In the genomic region with DNA sequence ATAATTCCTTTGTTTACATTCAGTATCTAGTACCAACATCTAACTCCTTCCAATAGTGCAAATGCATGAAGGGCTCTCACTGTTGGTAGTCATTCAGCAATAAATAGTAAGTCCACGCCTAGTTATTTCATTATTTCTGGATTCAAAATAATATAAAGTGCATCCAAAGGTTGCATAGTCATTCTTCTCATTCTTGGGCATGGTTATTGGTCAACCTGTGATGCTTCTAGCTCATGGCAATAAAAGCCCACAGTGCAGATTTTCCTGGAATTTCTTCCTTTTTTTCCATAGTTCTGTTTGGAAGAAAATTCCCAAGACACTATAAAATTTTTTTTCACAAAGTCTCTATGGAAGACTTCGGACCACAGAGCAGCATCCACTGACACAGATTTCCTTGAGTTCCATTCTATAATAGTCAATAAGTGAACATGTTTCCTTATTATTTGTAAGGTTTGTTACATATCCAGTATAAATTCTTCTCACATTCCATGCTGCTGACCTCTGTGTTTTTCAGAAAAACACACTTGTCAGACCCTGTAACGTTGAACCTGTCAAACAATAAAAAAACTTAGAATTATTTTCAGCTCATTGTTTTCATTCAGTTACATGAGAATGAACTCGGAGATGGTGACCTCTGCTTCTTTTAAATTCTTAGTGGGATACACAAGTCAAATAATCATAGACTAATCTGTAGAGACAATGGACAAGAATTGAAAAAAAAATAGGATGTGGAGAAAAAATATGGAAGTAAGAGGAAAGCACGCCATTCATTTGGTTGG, we compare ENCODE assay signal across 24 cellular contexts. TPM values are rescaled to one million over a fixed set of nuclear protein-coding genes. Genes with fewer than 3 reads are reported as not detected.
DNase-seq lines count a peak whose midpoint lies in the region; ATAC-seq lines count a peak whose summit lies in the region.
"Had no signal": no experiment of that assay in that cellular context is flagged by ENCODE, and none has a peak within 500 bp of the region (broad histone marks: within the 10 kb centered on the region; RNA-seq: fewer than 3 reads in every experiment).

No MANE protein-coding gene starts in this region.

- H3K9me3 Mint-ChIP-seq in activated CD8-positive, alpha-beta memory T cell treated with anti-CD3 and anti-CD28 coated beads, Interleukin-2, amount 10 ng/mL, durations not matched to agents 7 days and 5 days (ENCODE audit: low read depth), result no peaks in the 10 kb centered on the region
- no peaks in the 10 kb centered on the region for H3K9me3 Mint-ChIP-seq in IgD-negative memory B cell
- H3K9me3 Mint-ChIP-seq in activated naive CD8-positive, alpha-beta T cell (ENCODE audit: low read depth), result no peaks in the 10 kb centered on the region
- no peaks in the 10 kb centered on the region for H3K9me3 Mint-ChIP-seq in naive thymus-derived CD8-positive, alpha-beta T cell
- H3K9me3 Mint-ChIP-seq: nephron progenitor cell had no signal

- peak overlapping the region; percentile 21 for H3K4me3 Mint-ChIP-seq in activated CD8-positive, alpha-beta memory T cell treated with anti-CD3 and anti-CD28 coated beads, Interleukin-2, amount 10 ng/mL, durations not matched to agents 7 days and 5 days
- H3K4me3 Mint-ChIP-seq in IgD-negative memory B cell, result peak overlapping the region in 1 of 4 donors; percentile 34
- H3K4me3 Mint-ChIP-seq in activated naive CD8-positive, alpha-beta T cell, result peak overlapping the region; percentile 100
- H3K4me3 Mint-ChIP-seq in naive thymus-derived CD8-positive, alpha-beta T cell, result peak overlapping the region in 5 of 10 donors; percentile 7 to 41 (median 12)
- H3K4me3 Mint-ChIP-seq: nephron progenitor cell had no signal

- peaks cover 61% of the 10 kb centered on the region for H3K4me1 Mint-ChIP-seq in activated CD8-positive, alpha-beta memory T cell treated with anti-CD3 and anti-CD28 coated beads, Interleukin-2, amount 10 ng/mL, durations not matched to agents 7 days and 5 days
- peaks cover 10 to 39% (median 21%) of the 10 kb centered on the region in 3 donors for H3K4me1 Mint-ChIP-seq in IgD-negative memory B cell
- peaks cover 49% of the 10 kb centered on the region for H3K4me1 Mint-ChIP-seq in activated naive CD8-positive, alpha-beta T cell (ENCODE audit: low read depth)
- peaks cover 20 to 68% (median 58%) of the 10 kb centered on the region in 4 donors for H3K4me1 Mint-ChIP-seq in naive thymus-derived CD8-positive, alpha-beta T cell
- H3K4me1 Mint-ChIP-seq: nephron progenitor cell had no signal

- peaks cover 62% of the 10 kb centered on the region for H3K36me3 Mint-ChIP-seq in activated CD8-positive, alpha-beta memory T cell treated with anti-CD3 and anti-CD28 coated beads, Interleukin-2, amount 10 ng/mL, durations not matched to agents 7 days and 5 days
- H3K36me3 Mint-ChIP-seq in IgD-negative memory B cell, result peaks cover 2% of the 10 kb centered on the region
- peaks cover 53% of the 10 kb centered on the region for H3K36me3 Mint-ChIP-seq in activated naive CD8-positive, alpha-beta T cell
- H3K36me3 Mint-ChIP-seq in naive thymus-derived CD8-positive, alpha-beta T cell, result peaks cover 18 to 54% (median 31%) of the 10 kb centered on the region in 3 donors

- POLR2A ChIA-PET in naive thymus-derived CD8-positive, alpha-beta T cell (lab: Charles Lee), result interaction anchor here (1.3 to 6.7 kb wide), 2 partner anchors 44 to 61 kb away, joined by 4 to 71 read pairs; no protein-coding TSS in a partner anchor

- DNase-seq in activated CD8-positive, alpha-beta memory T cell treated with anti-CD3 and anti-CD28 coated beads, Interleukin-2, amount 10 ng/mL, durations not matched to agents 7 days and 5 days, result no peak
- DNase-seq in activated CD8-positive, alpha-beta memory T cell treated with anti-CD3 and anti-CD28 coated beads for 24 hours, result no peak
- no peak for DNase-seq in naive thymus-derived CD8-positive, alpha-beta T cell
- no peak for DNase-seq in NCI-H748 treated with DMSO at 0.1 percent for 48 hours (lab: John Stamatoyannopoulos, UW)
- no peak for DNase-seq in stimulated activated CD4-positive, alpha-beta T cell treated with anti-CD3 and anti-CD28 coated beads, Interleukin-12 subunit alpha, Interleukin-12 subunit beta, amount 100 ng/mL, for 4 hours
- DNase-seq: anterior cingulate cortex; heart left ventricle; NCI-H1048; NCI-H2081; NCI-H345; nephron progenitor cell; right lobe of liver; Right ventricle myocardium superior; stimulated activated CD4-positive, alpha-beta T cell treated with anti-CD3 and anti-CD28 coated beads, Interleukin-15, amount 100 ng/mL, for 24 hours had no signal

- CTCF ChIA-PET in activated CD8-positive, alpha-beta memory T cell treated with anti-CD3 and anti-CD28 coated beads, Interleukin-2, amount 10 ng/mL, durations not matched to agents 7 days and 5 days (lab: Charles Lee), result interaction anchor here (5.8 to 17.2 kb wide), 4 partner anchors 7 to 58 kb away, joined by 74 to 503 read pairs (median 148); partner anchors contain the start of gene CD69

- ATAC-seq in activated CD8-positive, alpha-beta memory T cell treated with anti-CD3 and anti-CD28 coated beads, Interleukin-2, amount 10 ng/mL, durations not matched to agents 7 days and 5 days, result no peak
- no peak for ATAC-seq in naive thymus-derived CD8-positive, alpha-beta T cell
- no peak for ATAC-seq in HG03460 (IDR thresholded peaks at IDR 0.05; ENCODE audit: unreplicated experiment)
- ATAC-seq: heart left ventricle, right lobe of liver had no signal

- peak overlapping the region; percentile 77 for H3K27ac Mint-ChIP-seq in activated CD8-positive, alpha-beta memory T cell treated with anti-CD3 and anti-CD28 coated beads, Interleukin-2, amount 10 ng/mL, durations not matched to agents 7 days and 5 days
- H3K27ac Mint-ChIP-seq in IgD-negative memory B cell, result peak overlapping the region in 2 of 3 donors; percentile 44 to 49
- H3K27ac Mint-ChIP-seq in activated naive CD8-positive, alpha-beta T cell, result peak overlapping the region; percentile 90
- peak overlapping the region; percentile 38 to 96 (median 56) for H3K27ac Mint-ChIP-seq in naive thymus-derived CD8-positive, alpha-beta T cell
- H3K27ac Mint-ChIP-seq: nephron progenitor cell had no signal

- H3K27me3 Mint-ChIP-seq in activated CD8-positive, alpha-beta memory T cell treated with anti-CD3 and anti-CD28 coated beads, Interleukin-2, amount 10 ng/mL, durations not matched to agents 7 days and 5 days, result no peaks in the 10 kb centered on the region
- H3K27me3 Mint-ChIP-seq in IgD-negative memory B cell, result no peaks in the 10 kb centered on the region
- H3K27me3 Mint-ChIP-seq in activated naive CD8-positive, alpha-beta T cell, result no peaks in the 10 kb centered on the region
- H3K27me3 Mint-ChIP-seq in naive thymus-derived CD8-positive, alpha-beta T cell, result no peaks in the 10 kb centered on the region

RNA-seq across cellular contexts. Expression of gene CD69, which starts 7.5 kb away (rescaled TPM):
- 100 to 1,000 TPM in 1 of 2 experiments, 10 to 100 TPM in 1; 76.0 to 104 TPM for total RNA-seq in activated CD8-positive, alpha-beta memory T cell treated with anti-CD3 and anti-CD28 coated beads, Interleukin-2, amount 10 ng/mL, durations not matched to agents 7 days and 5 days
- 177 TPM for polyA plus RNA-seq in IgD-negative memory B cell
- total RNA-seq in naive thymus-derived CD8-positive, alpha-beta T cell, result 10 to 100 TPM; 30.7 to 34.0 TPM
- 100 to 1,000 TPM in 1 of 3 donors, 10 to 100 TPM in 2; 73.5 to 248 (median 87.9) TPM for polyA plus RNA-seq in naive thymus-derived CD8-positive, alpha-beta T cell
- total RNA-seq: A673, cardiac muscle cell, H1, LHCN-M2 had no signal
- polyA plus RNA-seq: BJ, cardiac muscle cell, H1 had no signal

RNA-seq across cellular contexts. Expression of gene CLECL1, which starts 20.3 kb away (rescaled TPM):
- total RNA-seq in activated CD8-positive, alpha-beta memory T cell treated with anti-CD3 and anti-CD28 coated beads, Interleukin-2, amount 10 ng/mL, durations not matched to agents 7 days and 5 days, result 1 to 10 TPM; 2.2 to 8.8 TPM
- 168 TPM for polyA plus RNA-seq in IgD-negative memory B cell
- total RNA-seq in naive thymus-derived CD8-positive, alpha-beta T cell, result under 1 TPM; 0.52 to 0.96 TPM
- under 1 TPM in 1 of 3 donors, not detected in 2; 0.35 TPM for polyA plus RNA-seq in naive thymus-derived CD8-positive, alpha-beta T cell
- total RNA-seq: A673, cardiac muscle cell, dermis microvascular lymphatic vessel endothelial cell, H1, LHCN-M2, Right ventricle myocardium superior, urinary bladder had no signal
- polyA plus RNA-seq: BJ, cardiac muscle cell, H1, heart left ventricle had no signal
